9 cellular contexts compared by ENCODE assay signal in the genomic region with DNA sequence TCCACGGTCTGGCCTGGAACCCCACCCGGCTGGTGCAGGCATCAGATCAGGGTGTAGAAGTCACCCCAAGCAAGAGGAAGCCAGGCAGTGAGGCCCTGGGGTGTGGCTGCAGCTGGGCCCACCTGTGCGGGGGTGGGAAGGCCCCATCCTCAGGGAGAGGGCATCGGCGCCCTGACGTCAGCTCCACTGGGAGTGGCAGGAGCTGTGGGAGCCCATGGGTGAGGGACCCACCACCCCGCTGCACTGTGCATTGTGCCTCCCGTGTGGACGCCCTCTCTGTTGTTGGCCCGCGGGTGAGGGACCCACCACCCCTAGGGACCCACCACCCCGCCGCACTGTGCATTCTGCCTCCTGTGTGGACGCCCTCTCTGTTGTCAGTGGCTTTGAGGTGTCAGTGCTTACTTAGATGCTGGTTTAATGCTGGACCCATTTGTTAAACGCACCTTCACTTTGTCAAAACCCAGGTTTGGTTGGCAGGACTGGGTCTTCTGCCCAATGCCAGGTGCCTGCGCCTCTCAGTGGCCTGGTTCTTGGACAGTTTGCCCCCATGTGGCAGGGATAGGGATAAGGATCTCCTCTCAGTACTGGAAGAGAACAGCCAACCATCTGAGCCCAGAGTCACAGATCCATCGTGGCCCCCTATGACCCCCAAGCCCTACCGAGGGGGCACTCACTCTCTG. TPM values are rescaled to one million over a fixed set of nuclear protein-coding genes. Genes with fewer than 3 reads are reported as not detected.
DNase-seq lines count a peak whose midpoint lies in the region; ATAC-seq and TF ChIP-seq lines count a peak whose summit lies in the region.
"Had no signal": no experiment of that assay in that cellular context is flagged by ENCODE, and none has a peak within 500 bp of the region (broad histone marks: within the 10 kb centered on the region; RNA-seq: fewer than 3 reads in every experiment).

No MANE protein-coding gene starts in this region.

- no peaks in the 10 kb centered on the region for H3K9me2 ChIP-seq in OCI-LY7 (ENCODE audit: insufficient read depth, low read length)

- no peaks in the 10 kb centered on the region for H3K27me3 ChIP-seq in left ventricle myocardium inferior (ENCODE audit: low read depth)

- BruUV-seq in OCI-LY7 (replicated peaks; lab: Mats Ljungman, UMichigan): no TSS peak

- no peaks in the 10 kb centered on the region for H3K36me3 ChIP-seq in left ventricle myocardium inferior
- H3K36me3 ChIP-seq in OCI-LY7 (ENCODE audit: insufficient read depth, low read length): no peaks in the 10 kb centered on the region

- no peaks in the 10 kb centered on the region for H3K79me2 ChIP-seq in OCI-LY7 (ENCODE audit: insufficient read depth, low read depth, low read length)

- no peaks in the 10 kb centered on the region for H3K4me1 ChIP-seq in left ventricle myocardium inferior
- H3K4me1 ChIP-seq in OCI-LY7 (ENCODE audit: insufficient read depth, low read length, poor library complexity, severe bottlenecking): peaks cover 9% of the 10 kb centered on the region

- TF ChIP-seq CTCF in left ventricle myocardium inferior (IDR thresholded peaks at IDR 0.05; ENCODE audit: borderline replicate concordance) (no peak), OCI-LY7 (conservative IDR thresholded peaks at IDR 0.05; ENCODE audit: low read length) (peak; percentile 55), foreskin fibroblast (IDR thresholded peaks at IDR 0.05; ENCODE audit: low read depth, low read length) (peak; percentile 36)

- no peak overlapping the region for H3K4me3 ChIP-seq in left ventricle myocardium inferior
- no peak overlapping the region for H3K4me3 ChIP-seq in OCI-LY7 (ENCODE audit: low read depth, low read length, poor library complexity, severe bottlenecking)
- no peak overlapping the region for H3K4me3 ChIP-seq in foreskin fibroblast (ENCODE audit: low read depth in 1 of 2, low read length in 2 of 2)
- H3K4me3 ChIP-seq: SK-N-MC had no signal

- H2AFZ ChIP-seq in OCI-LY7 (ENCODE audit: low read length): no peak overlapping the region

- DNase-seq in left ventricle myocardium superior: peak; percentile 20
- DNase-seq in left ventricle myocardium inferior: no peak
- no peak for DNase-seq in OCI-LY7 (ENCODE audit: low spot score)
- DNase-seq in foreskin fibroblast: peak in 1 of 2 donors; percentile 64

- H3K9me3 ChIP-seq in left ventricle myocardium inferior (replicated peaks) (no peaks in the 10 kb centered on the region), OCI-LY7 (ENCODE audit: low read length) (no peaks in the 10 kb centered on the region)

- H4K20me1 ChIP-seq in OCI-LY7 (ENCODE audit: insufficient read depth, low read length): no peaks in the 10 kb centered on the region

- H3K27ac ChIP-seq in left ventricle myocardium inferior (replicated peaks) (no peak overlapping the region), OCI-LY7 (ENCODE audit: low read depth, low read length, poor library complexity, severe bottlenecking) (no peak overlapping the region)
- H3K27ac ChIP-seq: SK-N-MC had no signal

- no peak overlapping the region for H3K4me2 ChIP-seq in OCI-LY7 (ENCODE audit: low read length)

- POLR2A ChIA-PET in OCI-LY7 (lab: Charles Lee): interaction anchor here (0.6 kb wide), 1 partner anchor 165 kb away, joined by 4 read pairs; no protein-coding TSS in a partner anchor

- ATAC-seq in left ventricle myocardium superior (no peak), HG03108 (IDR thresholded peaks at IDR 0.05; ENCODE audit: unreplicated experiment) (no peak), HG03342 (IDR thresholded peaks at IDR 0.05; ENCODE audit: unreplicated experiment) (no peak), HG03521 (IDR thresholded peaks at IDR 0.05; ENCODE audit: unreplicated experiment) (no peak), GM21529 (IDR thresholded peaks at IDR 0.05; ENCODE audit: unreplicated experiment) (no peak)

- intact Hi-C loops in left ventricle myocardium superior (cut with micrococcal nuclease): no loop called here
- intact Hi-C loops in left ventricle myocardium inferior (cut with micrococcal nuclease): no loop called here
- intact Hi-C loops in OCI-LY7 (cut with micrococcal nuclease; ENCODE audit: unreplicated experiment): no loop called here

- CTCF ChIA-PET in OCI-LY7 (lab: Charles Lee; ENCODE audit: unreplicated experiment): no interaction called here

RNA-seq across cellular contexts. Expression of a gene that starts 6.9 kb away (rescaled TPM):
- total RNA-seq in left ventricle myocardium superior: 49.1 TPM
- total RNA-seq in left ventricle myocardium inferior: 46.2 TPM
- 27.4 and 31.0 TPM in 2 replicates for total RNA-seq in OCI-LY7 (2014; rRNA removed; shearing (Covaris generic))
- total RNA-seq in OCI-LY7 (2022): 58.2 and 58.9 TPM in 2 replicates
